ENCODE assay signal across 11 cellular contexts in genomic region chr6:121932071-121933009, GRCh38.
DNase-seq lines count a peak whose midpoint lies in the region; ATAC-seq, FAIRE-seq and TF ChIP-seq lines count a peak whose summit lies in the region.
"Had no signal": no experiment of that assay in that cellular context is flagged by ENCODE, and none has a peak within 500 bp of the region (broad histone marks: within the 10 kb centered on the region; RNA-seq: fewer than 3 reads in every experiment).

No MANE protein-coding gene starts in this region.

- no peak for TF ChIP-seq CTCF in astrocyte of the spinal cord (IDR thresholded peaks at IDR 0.05; ENCODE audit: low read depth, low read length)
- TF ChIP-seq CTCF in upper lobe of right lung (IDR thresholded peaks at IDR 0.05) = no peak

- H3K27me3 ChIP-seq in iPS-20b (ENCODE audit: insufficient read depth, low read length) (no peaks in the 10 kb centered on the region), upper lobe of right lung (no peaks in the 10 kb centered on the region)

- DNase-seq in NCI-H510A treated with DMSO at 0.1 percent for 48 hours (lab: John Stamatoyannopoulos, UW) = peak; percentile 2
- no peak for DNase-seq in NCI-H510A (lab: John Stamatoyannopoulos, UW)
- peak; percentile 93 for DNase-seq in astrocyte of the spinal cord (ENCODE audit: low read depth, low spot score)
- DNase-seq in upper lobe of right lung = no peak
- DNase-seq in stimulated activated CD4-positive, alpha-beta T cell treated with anti-CD3 and anti-CD28 coated beads, Interleukin-12 subunit alpha, Interleukin-12 subunit beta, amount 100 ng/mL, for 4 hours = no peak
- no peak for DNase-seq in frontal cortex (ENCODE audit: low spot score in 2 of 2)
- DNase-seq in cortex of kidney (lab: John Stamatoyannopoulos, UW) = no peak
- DNase-seq: ACHN, NCI-H1930 had no signal

- in situ Hi-C loops in astrocyte of the spinal cord (cut with HindIII; ENCODE audit: low sequenced_read_pairs) = no loop called here

- no peak overlapping the region for H3K4me3 ChIP-seq in astrocyte of the spinal cord (ENCODE audit: low read depth, low read length)
- peak overlapping the region; percentile 6; the same call in 1 of the 2 replicates for H3K4me3 ChIP-seq in iPS-20b (ENCODE audit: low read length)
- no peak overlapping the region for H3K4me3 ChIP-seq in upper lobe of right lung
- H3K4me3 ChIP-seq: lung had no signal

- H3K27ac ChIP-seq in iPS-20b (ENCODE audit: low read length) (peak overlapping the region; percentile 1), upper lobe of right lung (no peak overlapping the region)

- intact Hi-C loops in upper lobe of right lung (cut with DNase I) = no loop called here

- H3K4me1 ChIP-seq in iPS-20b (ENCODE audit: insufficient read depth, low read length) (peaks cover 32% of the 10 kb centered on the region; the same call in 1 of the 2 replicates), upper lobe of right lung (no peaks in the 10 kb centered on the region)

- no peaks in the 10 kb centered on the region for H3K9me3 ChIP-seq in iPS-20b (ENCODE audit: insufficient read depth, low read depth, low read length)
- H3K9me3 ChIP-seq in upper lobe of right lung = no peaks in the 10 kb centered on the region

- ATAC-seq in upper lobe of right lung = peak; percentile 83

- no peak for FAIRE-seq in frontal cortex (lab: Jason Lieb, UNC)

- no peaks in the 10 kb centered on the region for H3K36me3 ChIP-seq in iPS-20b (ENCODE audit: insufficient read depth, low read depth, low read length)
- H3K36me3 ChIP-seq in upper lobe of right lung = no peaks in the 10 kb centered on the region

- H3K9ac ChIP-seq in iPS-20b (ENCODE audit: low read depth, low read length) = peak overlapping the region; percentile 1; the same call in 1 of the 2 replicates

Comparison
In these comparisons a context has a peak if more than half of its experiments do, and no peak if none do; other contexts are left out.
1. DNase-seq: peak in NCI-H510A treated with DMSO at 0.1 percent for 48 hours (single experiment) and astrocyte of the spinal cord (single experiment); none in NCI-H510A (single experiment), upper lobe of right lung (single experiment), stimulated activated CD4-positive, alpha-beta T cell treated with anti-CD3 and anti-CD28 coated beads, Interleukin-12 subunit alpha, Interleukin-12 subunit beta, amount 100 ng/mL, for 4 hours (single experiment), frontal cortex (0 of 2) and cortex of kidney (single experiment).